Comparison of ENCODE assay signal across 11 cellular contexts in genomic region chr20:50221501-50222323, GRCh38. TPM values are rescaled to one million over a fixed set of nuclear protein-coding genes. Genes with fewer than 3 reads are reported as not detected.
DNase-seq lines count a peak whose midpoint lies in the region; ATAC-seq, FAIRE-seq and TF ChIP-seq lines count a peak whose summit lies in the region.
"Had no signal": no experiment of that assay in that cellular context is flagged by ENCODE, and none has a peak within 500 bp of the region (broad histone marks: within the 10 kb centered on the region; RNA-seq: fewer than 3 reads in every experiment).

No MANE protein-coding gene starts in this region.

- intact Hi-C loops in lower lobe of right lung (cut with DNase I) = no loop called here

- no peak for TF ChIP-seq POLR2A in A549 (IDR thresholded peaks at IDR 0.05; ENCODE audit: low read length)

- no peak for DNase-seq in A549 (ENCODE audit: low read depth in 1 of 2, low spot score in 1 of 2)
- peak; percentile 53 for DNase-seq in MG63
- peak; percentile 70 to 72 for DNase-seq in cardiac fibroblast (ENCODE audit: low read depth in 2 of 2)
- peak; percentile 74 for DNase-seq in lower lobe of right lung
- no peak for DNase-seq in stimulated activated CD4-positive, alpha-beta T cell treated with anti-CD3 and anti-CD28 coated beads, Interleukin-12 subunit alpha, Interleukin-12 subunit beta, amount 100 ng/mL, for 4 hours
- DNase-seq in NCI-H146 treated with DMSO at 0.1 percent for 48 hours (lab: John Stamatoyannopoulos, UW; ENCODE audit: unreplicated experiment) = no peak
- no peak for DNase-seq in COR-L47 (lab: John Stamatoyannopoulos, UW)
- DNase-seq: activated effector memory CD4-positive, alpha-beta T cell treated with anti-CD3 and anti-CD28 coated beads, Interleukin-2, amount 50 U/mL, for 16 hours; GOT3 had no signal

- no peak for TF ChIP-seq EP300 in A549 (IDR thresholded peaks at IDR 0.05)

- CTCF ChIA-PET in A549 (lab: Yijun Ruan, JAX) = interaction anchor here (0.8 to 1.7 kb wide), 5 partner anchors 9 to 160 kb away, joined by 3 to 6 read pairs (median 3); no protein-coding TSS in a partner anchor

- H3K4me1 ChIP-seq in A549 (peaks cover 21% of the 10 kb centered on the region), lower lobe of right lung (peaks cover 55% of the 10 kb centered on the region)

- POLR2A ChIA-PET in A549 (lab: Yijun Ruan, JAX) = no interaction called here

- H3K4me2 ChIP-seq in A549 = no peak overlapping the region

- no peak for TF ChIP-seq RAD21 in A549 (conservative IDR thresholded peaks at IDR 0.05 in 1 of 2, IDR thresholded peaks at IDR 0.05 in 1 of 2)

- ATAC-seq in A549 (peak; percentile 33 to 47; a peak in 4 of 6 replicates), lower lobe of right lung (peak; percentile 38 to 56), GM19035 (IDR thresholded peaks at IDR 0.05; ENCODE audit: unreplicated experiment) (no peak)

- 79% methylated on average over 18 of the region's 18 CpGs for WGBS in A549 (ENCODE audit: missing lambda C conversion rate)

- TF ChIP-seq CTCF in A549 (IDR thresholded peaks at IDR 0.05) (no peak), cardiac fibroblast (IDR thresholded peaks at IDR 0.05; ENCODE audit: low read depth, low read length) (no peak), lower lobe of right lung (IDR thresholded peaks at IDR 0.05) (no peak)

- H3K27ac ChIP-seq in A549 (peak overlapping the region; percentile 52 to 76; a peak in 5 of 6 replicates), lower lobe of right lung (peak overlapping the region; percentile 71)
- H3K27ac ChIP-seq: epithelial cell of prostate had no signal

- H3K36me3 ChIP-seq in MG63 (no peaks in the 10 kb centered on the region), lower lobe of right lung (no peaks in the 10 kb centered on the region)

- H3K9me3 ChIP-seq in A549 (peaks cover 7% of the 10 kb centered on the region; the same call in 2 of the 3 replicates), MG63 (0 out of 2 replicates have a peak, but pooled peaks cover 3% of the 10 kb centered on the region), lower lobe of right lung (no peaks in the 10 kb centered on the region)

- H3K27me3 ChIP-seq in MG63 (no peaks in the 10 kb centered on the region), lower lobe of right lung (ENCODE audit: low read depth) (no peaks in the 10 kb centered on the region)

- no peak for FAIRE-seq in A549 (lab: Jason Lieb, UNC)

- H3K4me3 ChIP-seq in A549 = no peak overlapping the region
- H3K4me3 ChIP-seq in MG63 = no peak overlapping the region
- no peak overlapping the region for H3K4me3 ChIP-seq in cardiac fibroblast (replicated peaks in 1 of 2; ENCODE audit: low read depth in 2 of 2, low read length in 2 of 2)
- H3K4me3 ChIP-seq in lower lobe of right lung = no peak overlapping the region

TF ChIP-seq in A549, 52 proteins besides CTCF, POLR2A, EP300 and RAD21:
- TF ChIP-seq KDM5A (IDR thresholded peaks at IDR 0.05) (no peak), CEBPB (IDR thresholded peaks at IDR 0.05) (peak; percentile 25 to 55; a peak in 2 of 4 replicates)

RNA-seq across cellular contexts. Expression of gene CEBPB, which starts 31.1 kb away (rescaled TPM):
- polyA plus RNA-seq in A549 (2011; rRNA removed) (35.9 and 45.4 TPM in 2 replicates), A549 (2017; fragmentation: RNase III; extraction: RNeasy Plus Mini Kit Qiagen cat#74134 plus additional on column Dnase treatment) (58.9 to 74.0 TPM (median 66.6 TPM) in 3 replicates)
- 71.1 and 106 TPM in 2 replicates for polyA plus RNA-seq in A549 (2012; cell fraction: cytosol; rRNA removed)
- 82.9 and 128 TPM in 2 replicates for polyA plus RNA-seq in A549 (2012; cell fraction: nucleus; rRNA removed)
- polyA minus RNA-seq in A549 (2011; rRNA and poly(A)+ RNA removed) = 18.3 and 20.0 TPM in 2 replicates
- 22.5 and 46.5 TPM in 2 replicates for total RNA-seq in MG63 (2014; rRNA removed; shearing (Covaris generic); ENCODE audit: low replicate concordance)
- 326 TPM for total RNA-seq in lower lobe of right lung

Comparison
In these comparisons a context has a peak if more than half of its experiments do, and no peak if none do; other contexts are left out.
1. DNase-seq: peak in MG63 (single experiment), cardiac fibroblast (2 of 2) and lower lobe of right lung (single experiment); none in A549 (0 of 2), stimulated activated CD4-positive, alpha-beta T cell treated with anti-CD3 and anti-CD28 coated beads, Interleukin-12 subunit alpha, Interleukin-12 subunit beta, amount 100 ng/mL, for 4 hours (single experiment), NCI-H146 treated with DMSO at 0.1 percent for 48 hours (single experiment) and COR-L47 (single experiment).